Comparison of ENCODE assay signal across 12 cellular contexts in genomic region chr12:116524964-116525379, GRCh38. TPM values are rescaled to one million over a fixed set of nuclear protein-coding genes. Genes with fewer than 3 reads are reported as not detected.
DNase-seq lines count a peak whose midpoint lies in the region; ATAC-seq and TF ChIP-seq lines count a peak whose summit lies in the region.
"Had no signal": no experiment of that assay in that cellular context is flagged by ENCODE, and none has a peak within 500 bp of the region (broad histone marks: within the 10 kb centered on the region; RNA-seq: fewer than 3 reads in every experiment).

No MANE protein-coding gene starts in this region.

- no peak for TF ChIP-seq POLR2A in testis (IDR thresholded peaks at IDR 0.05)

- H3K4me1 Mint-ChIP-seq in nephron = peaks cover 61% of the 10 kb centered on the region

- H3K27me3 ChIP-seq in testis = no peaks in the 10 kb centered on the region

- H3K4me3 ChIP-seq in AG04449 (ENCODE audit: low read depth, low read length) (peak overlapping the region; percentile 36), epithelial cell of esophagus (ENCODE audit: low read length) (no peak overlapping the region), testis (no peak overlapping the region)
- H3K4me3 ChIP-seq: HAP-1 had no signal

- POLR2A ChIA-PET in AG04449 (lab: Yijun Ruan, JAX) = interaction anchor here (0.7 to 1.5 kb wide), 3 partner anchors 9 to 143 kb away, joined by 3 to 5 read pairs (median 3); no protein-coding TSS in a partner anchor

- DNase-seq in AG04449 (ENCODE audit: low read depth, low spot score) (no peak), NCI-H226 (peak; percentile 36), epithelial cell of esophagus (ENCODE audit: low read depth) (peak; percentile 55), DMS53 (lab: John Stamatoyannopoulos, UW) (no peak), head of caudate nucleus (no peak), testis (no peak)
- DNase-seq: T-helper 17 cell had no signal

- ATAC-seq in HG02852 (IDR thresholded peaks at IDR 0.05; ENCODE audit: unreplicated experiment) = no peak
- ATAC-seq: T-helper 17 cell had no signal

- H3K27me3 Mint-ChIP-seq in nephron (ENCODE audit: low read depth) = no peaks in the 10 kb centered on the region
- H3K27me3 Mint-ChIP-seq: memory B cell had no signal

- H3K9me3 Mint-ChIP-seq in nephron = no peaks in the 10 kb centered on the region
- H3K9me3 Mint-ChIP-seq: memory B cell; stimulated activated naive CD8-positive, alpha-beta T cell treated with anti-CD3 and anti-CD28 coated beads, Interleukin-15, Interleukin-2, amounts not matched to agents 100 ng/mL and 50 ng/mL, for 24 hours had no signal

- no peaks in the 10 kb centered on the region for H3K4me1 ChIP-seq in testis

- no peaks in the 10 kb centered on the region for H3K9me3 ChIP-seq in testis
- H3K9me3 ChIP-seq: HAP-1 had no signal

- intact Hi-C loops in head of caudate nucleus (cut with DNase I) = no loop called here
- intact Hi-C loops in testis (cut with DNase I; ENCODE audit: low total_unique reads) = no loop called here

- H3K27ac Mint-ChIP-seq in nephron = peak overlapping the region; percentile 96 to 99 (median 99)
- H3K27ac Mint-ChIP-seq: memory B cell; stimulated activated naive CD8-positive, alpha-beta T cell treated with anti-CD3 and anti-CD28 coated beads, Interleukin-15, Interleukin-2, amounts not matched to agents 100 ng/mL and 50 ng/mL, for 24 hours; T-helper 17 cell had no signal

- CTCF ChIA-PET in AG04449 (lab: Yijun Ruan, JAX) = no interaction called here

- H3K27ac ChIP-seq in testis = no peak overlapping the region

- peak; percentile 17 for TF ChIP-seq CTCF in AG04449 (IDR thresholded peaks at IDR 0.05; ENCODE audit: insufficient read depth, low read length, missing control alignments)
- TF ChIP-seq CTCF in epithelial cell of esophagus (IDR thresholded peaks at IDR 0.05; ENCODE audit: insufficient read depth, low read depth, low read length, missing control alignments) = no peak
- TF ChIP-seq CTCF in nephron (IDR thresholded peaks at IDR 0.05; ENCODE audit: unreplicated experiment in 3 of 3) = no peak
- no peak for TF ChIP-seq CTCF in testis (IDR thresholded peaks at IDR 0.05)

- H3K36me3 Mint-ChIP-seq in nephron (ENCODE audit: low read depth) = no peaks in the 10 kb centered on the region
- H3K36me3 Mint-ChIP-seq: memory B cell had no signal

- H3K36me3 ChIP-seq in testis (ENCODE audit: low read depth, missing control alignments) = no peaks in the 10 kb centered on the region
- H3K36me3 ChIP-seq: HAP-1 had no signal

- peak overlapping the region; percentile 57 to 83 (median 75) for H3K4me3 Mint-ChIP-seq in nephron
- H3K4me3 Mint-ChIP-seq: memory B cell; stimulated activated naive CD8-positive, alpha-beta T cell treated with anti-CD3 and anti-CD28 coated beads, Interleukin-15, Interleukin-2, amounts not matched to agents 100 ng/mL and 50 ng/mL, for 24 hours; T-helper 17 cell had no signal

- 57 to 72% methylated on average over 4 of the region's 4 CpGs for WGBS in testis, 2 donors

RNA-seq across cellular contexts. Expression of gene MAP1LC3B2, which starts 34.2 kb away (rescaled TPM):
- total RNA-seq in testis = 1 to 10 TPM; 1.0 to 1.5 TPM
- 2.1 TPM for polyA plus RNA-seq in testis (ENCODE audit: insufficient read depth, low read depth, low replicate concordance)

Comparison
In these comparisons a context has a peak if more than half of its experiments do, and no peak if none do; other contexts are left out.
1. DNase-seq: peak in NCI-H226 (single experiment) and epithelial cell of esophagus (single experiment); none in AG04449 (single experiment), DMS53 (single experiment), head of caudate nucleus (0 of 42) and testis (single experiment).